15 cellular contexts compared by ENCODE assay signal in the genomic region with DNA sequence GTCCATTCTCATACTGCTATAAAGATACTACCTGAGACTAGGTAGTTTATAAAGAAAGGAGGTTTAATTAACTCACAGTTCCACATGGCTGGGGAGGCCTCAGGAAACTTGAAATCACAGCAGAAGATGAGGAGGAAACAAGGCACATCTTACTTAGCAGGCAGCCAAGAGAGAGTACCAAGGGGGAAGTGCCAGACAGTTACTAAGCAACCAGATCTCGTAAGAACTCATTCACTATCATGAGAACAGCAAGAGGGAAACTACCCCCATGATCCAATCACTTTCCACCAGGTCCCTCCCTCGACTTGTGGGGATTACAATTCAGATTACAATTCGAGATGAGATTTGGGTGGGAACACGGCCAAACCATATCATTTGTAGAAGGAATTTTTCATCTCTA. TPM values are rescaled to one million over a fixed set of nuclear protein-coding genes. Genes with fewer than 3 reads are reported as not detected.
DNase-seq lines count a peak whose midpoint lies in the region; ATAC-seq, FAIRE-seq and TF ChIP-seq lines count a peak whose summit lies in the region.
"Had no signal": no experiment of that assay in that cellular context is flagged by ENCODE, and none has a peak within 500 bp of the region (broad histone marks: within the 10 kb centered on the region; RNA-seq: fewer than 3 reads in every experiment).

No MANE protein-coding gene starts in this region.

- no peaks in the 10 kb centered on the region for H3K9me3 ChIP-seq in GM12878 (replicated peaks; ENCODE audit: control insufficient read depth, insufficient read depth, low read length)
- no peaks in the 10 kb centered on the region for H3K9me3 ChIP-seq in subcutaneous abdominal adipose tissue (ENCODE audit: control insufficient read depth in 5 of 5, low read length in 5 of 5)
- H3K9me3 ChIP-seq: Caco-2 had no signal

- H2AFZ ChIP-seq in GM12878 (ENCODE audit: control insufficient read depth, low read depth, low read length): no peak overlapping the region
- H2AFZ ChIP-seq: GM23248 had no signal

- DNase-seq in SIG-M5 treated with dmso at 0.1 percent for 504 hours (lab: John Stamatoyannopoulos, UW; ENCODE audit: unreplicated experiment) (peak; percentile 31), SIG-M5 (lab: John Stamatoyannopoulos, UW) (no peak), GM12878 (ENCODE audit: low read depth, low spot score) (no peak), GF-D8 (lab: John Stamatoyannopoulos, UW) (no peak)
- DNase-seq in Jurkat, Clone E6-1 (ENCODE audit: low read depth, low spot score): peak; percentile 25
- DNase-seq: GM23248, NCI-H1105, NCI-H187 treated with DMSO at 0.1 percent for 48 hours, NCI-H2171 treated with DMSO at 0.1 percent for 48 hours, NCI-H774, SJCRH30 had no signal

- POLR2A ChIA-PET in GM12878 (lab: Charles Lee): interaction anchor here (1.0 kb wide), 1 partner anchor 15 kb away, joined by 6 read pairs; no protein-coding TSS in a partner anchor

- in situ Hi-C loops in GM12878 (cut with MboI): no loop called here

- BruUV-seq in GM12878 (replicated peaks; lab: Mats Ljungman, UMichigan): no TSS peak

- TF ChIP-seq EP300 in GM12878 (IDR thresholded peaks at IDR 0.05; ENCODE audit: borderline replicate concordance in 1 of 2, control insufficient read depth in 1 of 2, low read depth in 2 of 2, low read length in 2 of 2): no peak

- H3K36me3 ChIP-seq in GM12878 (ENCODE audit: control insufficient read depth in 2 of 2, insufficient read depth in 2 of 2, low read length in 1 of 2) (peaks cover 0 to 10% of the 10 kb centered on the region in 2 experiments; a peak in 2 of 4 replicates), subcutaneous abdominal adipose tissue (ENCODE audit: control insufficient read depth in 5 of 5, insufficient read depth in 5 of 5, low read length in 5 of 5) (peaks cover 0 to 20% (median 5%) of the 10 kb centered on the region in 5 donors)

- H3K27ac ChIP-seq in GM12878 (ENCODE audit: control insufficient read depth, insufficient read depth) (no peak overlapping the region), subcutaneous abdominal adipose tissue (ENCODE audit: low read depth, low read length) (peak overlapping the region; percentile 58)
- H3K27ac ChIP-seq: GM23248, SJCRH30 had no signal

- H3K9ac ChIP-seq in GM12878 (ENCODE audit: control insufficient read depth, insufficient read depth, low read length) (no peak overlapping the region), subcutaneous abdominal adipose tissue (ENCODE audit: low read length in 5 of 5) (no peak overlapping the region)
- H3K9ac ChIP-seq: GM23248 had no signal

- WGBS in GM12878 (ENCODE audit: insufficient coverage, insufficient replicate concordance, low lambda C conversion rate, missing lambda C conversion rate): 82% methylated on average over 4 of the region's 4 CpGs

- no peaks in the 10 kb centered on the region for H4K20me1 ChIP-seq in GM12878 (ENCODE audit: control insufficient read depth, insufficient read depth)

- H3K4me1 ChIP-seq in GM12878 (ENCODE audit: control insufficient read depth, insufficient read depth, low read length) (no peaks in the 10 kb centered on the region), subcutaneous abdominal adipose tissue (ENCODE audit: control insufficient read depth in 5 of 5, insufficient read depth in 5 of 5, low read length in 5 of 5) (peaks cover 0 to 13% (median 5%) of the 10 kb centered on the region in 5 donors)
- H3K4me1 ChIP-seq: SJCRH30 had no signal

- H3K27me3 ChIP-seq in GM12878 (replicated peaks in 1 of 2; ENCODE audit: control insufficient read depth in 2 of 2, insufficient read depth in 2 of 2, low read length in 1 of 2) (no peaks in the 10 kb centered on the region), subcutaneous abdominal adipose tissue (ENCODE audit: control insufficient read depth in 5 of 5, insufficient read depth in 4 of 5, low read length in 5 of 5) (no peaks in the 10 kb centered on the region)
- H3K27me3 ChIP-seq: SJCRH30 had no signal

- no peak overlapping the region for H3K4me2 ChIP-seq in GM12878 (ENCODE audit: control insufficient read depth, insufficient read depth)

- no peak overlapping the region for H3K4me3 ChIP-seq in Jurkat, Clone E6-1 (ENCODE audit: low read length)
- no peak overlapping the region for H3K4me3 ChIP-seq in GM12878
- H3K4me3 ChIP-seq in subcutaneous abdominal adipose tissue (ENCODE audit: low read depth in 1 of 5, low read length in 5 of 5): no peak overlapping the region
- H3K4me3 ChIP-seq: GM23248, SJCRH30 had no signal

- intact Hi-C loops in GM12878 (cut with micrococcal nuclease; ENCODE audit: unreplicated experiment): no loop called here

- peak; percentile 58 for ATAC-seq in GM12878
- ATAC-seq in GM21723 (IDR thresholded peaks at IDR 0.05; ENCODE audit: unreplicated experiment): no peak
- no peak for ATAC-seq in HG02623 (IDR thresholded peaks at IDR 0.05; ENCODE audit: unreplicated experiment)

- no peak for TF ChIP-seq POLR2A in GM12878 (IDR thresholded peaks at IDR 0.05; ENCODE audit: low read depth, low read length)

- no peak for TF ChIP-seq RAD21 in GM12878 (IDR thresholded peaks at IDR 0.05; ENCODE audit: insufficient read depth, low read depth, low read length)

- CTCF ChIA-PET in GM12878 (lab: Yijun Ruan, JAX): no interaction called here

- no peaks in the 10 kb centered on the region for H3K79me2 ChIP-seq in GM12878 (ENCODE audit: control insufficient read depth, insufficient read depth, low read length)

- FAIRE-seq in GM12878 (lab: Jason Lieb, UNC): no peak

- RAD21 ChIA-PET in GM12878 (lab: Charles Lee; ENCODE audit: unreplicated experiment): interaction anchor here (0.6 kb wide), 1 partner anchor 803 kb away, joined by 3 read pairs; no protein-coding TSS in a partner anchor

- no peak for TF ChIP-seq CTCF in GM12878 (IDR thresholded peaks at IDR 0.05 in 2 of 3, conservative IDR thresholded peaks at IDR 0.05 in 1 of 3; ENCODE audit: control insufficient read depth in 2 of 3, extremely low read depth in 1 of 3, insufficient read depth in 1 of 3, low read depth in 3 of 3, low read length in 3 of 3)

- SMC1A ChIA-PET in GM12878 (lab: Charles Lee; ENCODE audit: uncharacterized antibody, unreplicated experiment): interaction anchor here (0.6 to 2.6 kb wide), 9 partner anchors 10 to 211 kb away, joined by 3 to 9 read pairs (median 4); no protein-coding TSS in a partner anchor

TF ChIP-seq in GM12878, 131 proteins besides CTCF, POLR2A, EP300 and RAD21 (continues in another document):
- TF ChIP-seq TCF3 (IDR thresholded peaks at IDR 0.05; ENCODE audit: borderline replicate concordance, insufficient read depth, low read depth, low read length): no peak
- no peak for TF ChIP-seq ZZZ3 (IDR thresholded peaks at IDR 0.05; ENCODE audit: control insufficient read depth, insufficient read length, low read depth)
- TF ChIP-seq MTA3 (IDR thresholded peaks at IDR 0.05; ENCODE audit: borderline replicate concordance, low read length): no peak
- TF ChIP-seq IKZF1 (conservative IDR thresholded peaks at IDR 0.05): no peak
- no peak for TF ChIP-seq POU2F2 (IDR thresholded peaks at IDR 0.05; ENCODE audit: borderline replicate concordance, low read depth, low read length)
- TF ChIP-seq EGR1 (IDR thresholded peaks at IDR 0.05; ENCODE audit: borderline replicate concordance in 1 of 2, low read depth in 2 of 2, low read length in 2 of 2): no peak
- no peak for TF ChIP-seq SMAD5 (IDR thresholded peaks at IDR 0.05; ENCODE audit: low read depth)
- TF ChIP-seq JUND (IDR thresholded peaks at IDR 0.05; ENCODE audit: low read depth, low read length): no peak

RNA-seq across cellular contexts. Expression of gene NHLRC2, which starts 36.3 kb away (rescaled TPM):
- polyA plus RNA-seq in Jurkat, Clone E6-1 (2012; ENCODE audit: insufficient read depth, insufficient read length): 3.3 TPM
- total RNA-seq in GM12878 (2013; cell fraction: nucleolus; rRNA removed): 116 and 122 TPM in 2 replicates
- total RNA-seq in GM12878 (2014; rRNA removed): 16.4 and 17.4 TPM in 2 replicates
- total RNA-seq in GM12878 (2014; rRNA removed; fragmentation: Illumina TruSeq; extraction: Trizol): 15.4 and 17.0 TPM in 2 replicates
- total RNA-seq in GM12878 (2021): 30.5 and 31.3 TPM in 2 replicates
- polyA plus RNA-seq in GM12878 (2011; ENCODE audit: low read depth): 3.3 TPM
- 21.1 and 32.2 TPM in 2 replicates for polyA plus RNA-seq in GM12878 (2011; rRNA removed)
- polyA plus RNA-seq in GM12878 (2011; cell fraction: cytosol; rRNA removed): 9.8 and 10.6 TPM in 2 replicates
- 15.3 and 16.5 TPM in 2 replicates for polyA plus RNA-seq in GM12878 (2011; cell fraction: nucleus; rRNA removed)
- polyA plus RNA-seq in GM12878 (2012): 5.7 and 6.2 TPM in 2 replicates
- polyA plus RNA-seq in GM12878 (2014; fragmentation: Illumina TruSeq; extraction: Trizol): 12.9 and 13.9 TPM in 2 replicates
- polyA plus RNA-seq in GM12878 (2014; fragmentation: Nextera tagmentation; extraction: Ambion mirVana): 1 to 10 TPM; 1.9 to 3.9 TPM
- polyA plus RNA-seq in GM12878 (2014; rRNA removed): 9.0 and 9.8 TPM in 2 replicates
- 10 to 100 TPM; 20.2 to 21.2 TPM for polyA plus RNA-seq in GM12878 (2016; fragmentation: Nextera tagmentation; extraction: Ambion mirVana)
- polyA minus RNA-seq in GM12878 (2011; rRNA and poly(A)+ RNA removed): 50.0 and 50.3 TPM in 2 replicates
- 10.4 and 11.6 TPM in 2 replicates for polyA minus RNA-seq in GM12878 (2011; cell fraction: cytosol; rRNA and poly(A)+ RNA removed)
- 49.1 and 74.1 TPM in 2 replicates for polyA minus RNA-seq in GM12878 (2011; cell fraction: nucleus; rRNA and poly(A)+ RNA removed)

RNA-seq across cellular contexts. Expression of gene DCLRE1A, which starts 36.9 kb away (rescaled TPM):
- 12.6 TPM for polyA plus RNA-seq in Jurkat, Clone E6-1 (2012; ENCODE audit: insufficient read depth, insufficient read length)
- total RNA-seq in GM12878 (2013; cell fraction: nucleolus; rRNA removed): 39.2 and 43.5 TPM in 2 replicates
- total RNA-seq in GM12878 (2014; rRNA removed) (13.9 and 16.9 TPM in 2 replicates), GM12878 (2014; rRNA removed; fragmentation: Illumina TruSeq; extraction: Trizol) (18.7 and 18.9 TPM in 2 replicates), GM12878 (2021) (11.4 and 12.9 TPM in 2 replicates)
- polyA plus RNA-seq in GM12878 (2011; ENCODE audit: low read depth): 3.9 TPM
- polyA plus RNA-seq in GM12878 (2011; rRNA removed) (29.8 and 43.7 TPM in 2 replicates), GM12878 (2014; fragmentation: Illumina TruSeq; extraction: Trizol) (16.5 and 20.1 TPM in 2 replicates), GM12878 (2014; fragmentation: Nextera tagmentation; extraction: Ambion mirVana) (1 to 10 TPM; 4.8 to 5.2 TPM), GM12878 (2014; rRNA removed) (9.0 and 10.0 TPM in 2 replicates), GM12878 (2016; fragmentation: Nextera tagmentation; extraction: Ambion mirVana) (10 to 100 TPM; 14.2 to 16.4 TPM)
- polyA plus RNA-seq in GM12878 (2011; cell fraction: cytosol; rRNA removed): 13.0 and 16.5 TPM in 2 replicates
- polyA plus RNA-seq in GM12878 (2011; cell fraction: nucleus; rRNA removed): 19.5 and 20.5 TPM in 2 replicates
- 5.0 and 8.0 TPM in 2 replicates for polyA plus RNA-seq in GM12878 (2012)
- polyA minus RNA-seq in GM12878 (2011; rRNA and poly(A)+ RNA removed): 28.1 and 36.0 TPM in 2 replicates
- polyA minus RNA-seq in GM12878 (2011; cell fraction: cytosol; rRNA and poly(A)+ RNA removed): 8.7 and 11.2 TPM in 2 replicates
- polyA minus RNA-seq in GM12878 (2011; cell fraction: nucleus; rRNA and poly(A)+ RNA removed): 13.1 and 16.7 TPM in 2 replicates

Comparison
In these comparisons a context has a peak if more than half of its experiments do, and no peak if none do; other contexts are left out.
1. DNase-seq: peak in SIG-M5 treated with dmso at 0.1 percent for 504 hours (single experiment) and Jurkat, Clone E6-1 (single experiment); none in SIG-M5 (single experiment), GM12878 (single experiment) and GF-D8 (single experiment).